Comparison of ENCODE assay signal across 19 cellular contexts in genomic region chr21:33959680-33960079, GRCh38.
DNase-seq lines count a peak whose midpoint lies in the region; ATAC-seq, FAIRE-seq and TF ChIP-seq lines count a peak whose summit lies in the region.
"Had no signal": no experiment of that assay in that cellular context is flagged by ENCODE, and none has a peak within 500 bp of the region (broad histone marks: within the 10 kb centered on the region; RNA-seq: fewer than 3 reads in every experiment).

No MANE protein-coding gene starts in this region.

- no peak for DNase-seq in stimulated activated effector memory CD8-positive, alpha-beta T cell treated with anti-CD3 and anti-CD28 coated beads, Interleukin-12 subunit alpha, Interleukin-12 subunit beta, amount 100 ng/mL, for 72 hours (ENCODE audit: low spot score in 2 of 2)
- no peak for DNase-seq in activated CD4-positive, alpha-beta T cell treated with anti-CD3 and anti-CD28 coated beads, Interleukin-2, amount 50 U/mL, for 1 hour
- DNase-seq: 8988T; C1 segment of cervical spinal cord; Caco-2; CD4-positive, alpha-beta memory T cell; DMS153; DND-41; GDM1; GOT3 had no signal

- peaks cover 0 to 3% of the 10 kb centered on the region in 2 experiments; a peak in 1 of 3 replicates for H3K36me3 ChIP-seq in HEK293 (ENCODE audit: control insufficient read depth in 2 of 2, insufficient read depth in 1 of 2, low read length in 2 of 2)
- H3K36me3 ChIP-seq: HAP-1 had no signal

- no peaks in the 10 kb centered on the region for H3K9me3 ChIP-seq in HEK293 (ENCODE audit: control insufficient read depth, insufficient read depth, low read depth, low read length)
- H3K9me3 ChIP-seq: HAP-1 had no signal

- no peaks in the 10 kb centered on the region for H3K36me3 Mint-ChIP-seq in stimulated activated effector memory CD8-positive, alpha-beta T cell treated with anti-CD3 and anti-CD28 coated beads, Interleukin-12 subunit alpha, Interleukin-12 subunit beta, amount 100 ng/mL, for 72 hours

- H3K4me3 ChIP-seq in HEK293 (ENCODE audit: low read depth, low read length): no peak overlapping the region
- H3K4me3 ChIP-seq: HAP-1 had no signal

- no peak for TF ChIP-seq CTCF in HEK293 (tag by site-specific recombination; IDR thresholded peaks at IDR 0.05)

- FAIRE-seq in A204.1 (lab: Jason Lieb, UNC): peak; percentile 19
- FAIRE-seq in colon (lab: Jason Lieb, UNC): peak; percentile 36
- FAIRE-seq: GM12891, GM18507, H54 had no signal

- H3K27ac Mint-ChIP-seq in stimulated activated effector memory CD8-positive, alpha-beta T cell treated with anti-CD3 and anti-CD28 coated beads, Interleukin-12 subunit alpha, Interleukin-12 subunit beta, amount 100 ng/mL, for 72 hours: peak overlapping the region; percentile 71
- H3K27ac Mint-ChIP-seq: CD4-positive, alpha-beta memory T cell had no signal

- peaks cover 15% of the 10 kb centered on the region for H3K9me3 Mint-ChIP-seq in stimulated activated effector memory CD8-positive, alpha-beta T cell treated with anti-CD3 and anti-CD28 coated beads, Interleukin-12 subunit alpha, Interleukin-12 subunit beta, amount 100 ng/mL, for 72 hours

- no peaks in the 10 kb centered on the region for H3K4me1 ChIP-seq in HEK293 (ENCODE audit: control insufficient read depth, insufficient read depth, low read length)
- H3K4me1 ChIP-seq: Caco-2, HAP-1 had no signal

- CTCF ChIA-PET in HEK293 (lab: Yijun Ruan, JAX): interaction anchor here (1.2 to 1.8 kb wide), 2 partner anchors 12 to 36 kb away, joined by 5 to 8 read pairs; no protein-coding TSS in a partner anchor

- peaks cover 54% of the 10 kb centered on the region for H3K4me1 Mint-ChIP-seq in stimulated activated effector memory CD8-positive, alpha-beta T cell treated with anti-CD3 and anti-CD28 coated beads, Interleukin-12 subunit alpha, Interleukin-12 subunit beta, amount 100 ng/mL, for 72 hours

- POLR2A ChIA-PET in HEK293 (lab: Yijun Ruan, JAX): no interaction called here

- no peak overlapping the region for H3K4me3 Mint-ChIP-seq in stimulated activated effector memory CD8-positive, alpha-beta T cell treated with anti-CD3 and anti-CD28 coated beads, Interleukin-12 subunit alpha, Interleukin-12 subunit beta, amount 100 ng/mL, for 72 hours
- H3K4me3 Mint-ChIP-seq: CD4-positive, alpha-beta memory T cell had no signal

- no peak overlapping the region for H3K27ac ChIP-seq in HEK293 (ENCODE audit: extremely low read depth, low read depth, low read length)

- no peak for ATAC-seq in stimulated activated effector memory CD8-positive, alpha-beta T cell treated with anti-CD3 and anti-CD28 coated beads, Interleukin-12 subunit alpha, Interleukin-12 subunit beta, amount 100 ng/mL, for 72 hours
- no peak for ATAC-seq in HG03378 (IDR thresholded peaks at IDR 0.05; ENCODE audit: unreplicated experiment)
- no peak for ATAC-seq in GM21737 (IDR thresholded peaks at IDR 0.05; ENCODE audit: unreplicated experiment)

TF ChIP-seq in HEK293, 187 proteins besides CTCF, POLR2A, EP300 and RAD21:
- TF ChIP-seq SETDB1 (IDR thresholded peaks at IDR 0.05; ENCODE audit: insufficient read length, low read length): peak; percentile 92
- TF ChIP-seq ZNF404 (tag by site-specific recombination; IDR thresholded peaks at IDR 0.05): no peak
